In genomic region chr11:111726301-111726713, GRCh38 we compare ENCODE assay signal across 21 cellular contexts. TPM values are rescaled to one million over a fixed set of nuclear protein-coding genes. Genes with fewer than 3 reads are reported as not detected.
DNase-seq lines count a peak whose midpoint lies in the region; ATAC-seq, FAIRE-seq and TF ChIP-seq lines count a peak whose summit lies in the region.
"Had no signal": no experiment of that assay in that cellular context is flagged by ENCODE, and none has a peak within 500 bp of the region (broad histone marks: within the 10 kb centered on the region; RNA-seq: fewer than 3 reads in every experiment).

No MANE protein-coding gene starts in this region.

- no peak for ATAC-seq in K562
- ATAC-seq: HCT116 had no signal

- H3K36me3 ChIP-seq in K562 (ENCODE audit: control insufficient read depth, insufficient read depth, low read length) (peaks cover 54% of the 10 kb centered on the region; the same call in 2 of the 3 replicates), liver (ENCODE audit: control insufficient read depth in 4 of 4, insufficient read depth in 3 of 4, low read depth in 1 of 4, low read length in 3 of 4) (peaks cover 10 to 32% (median 30%) of the 10 kb centered on the region in 4 donors), subcutaneous abdominal adipose tissue (ENCODE audit: control insufficient read depth in 5 of 5, insufficient read depth in 5 of 5, low read length in 5 of 5) (peaks cover 21 to 71% (median 64%) of the 10 kb centered on the region in 5 donors)

- no peaks in the 10 kb centered on the region for H4K20me1 ChIP-seq in K562 (replicated peaks; ENCODE audit: control insufficient read depth, insufficient read depth, low read length)

- BruUV-seq in K562 (replicated peaks; lab: Mats Ljungman, UMichigan) = no TSS peak

- no peak for TF ChIP-seq EP300 in K562 (IDR thresholded peaks at IDR 0.05; ENCODE audit: low read length)

- H3K27ac ChIP-seq in K562 (ENCODE audit: extremely low read depth, low read depth, low read length) = no peak overlapping the region
- H3K27ac ChIP-seq in liver (ENCODE audit: low read depth in 1 of 2, low read length in 2 of 2) = peak overlapping the region; percentile 92 to 97
- peak overlapping the region; percentile 54 for H3K27ac ChIP-seq in subcutaneous abdominal adipose tissue (ENCODE audit: low read depth, low read length)
- H3K27ac ChIP-seq: GM23248, Peyer's patch, SJSA1 had no signal

- H3K4me1 ChIP-seq in K562 (replicated peaks in 1 of 2; ENCODE audit: control insufficient read depth in 2 of 2, insufficient read depth in 2 of 2, low read length in 2 of 2) (peaks cover 4 to 7% of the 10 kb centered on the region in 2 experiments; a peak in 4 of 5 replicates), liver (ENCODE audit: control insufficient read depth in 4 of 4, insufficient read depth in 4 of 4, low read length in 3 of 4) (peaks cover 4 to 57% (median 35%) of the 10 kb centered on the region in 4 donors), subcutaneous abdominal adipose tissue (ENCODE audit: control insufficient read depth in 5 of 5, insufficient read depth in 5 of 5, low read length in 5 of 5) (peaks cover 9 to 23% (median 21%) of the 10 kb centered on the region in 5 donors)

- no peak overlapping the region for H3K9ac ChIP-seq in K562 (ENCODE audit: insufficient read depth in 1 of 2, low read depth in 2 of 2, low read length in 2 of 2)
- H3K9ac ChIP-seq in liver (ENCODE audit: low read depth in 1 of 2, low read length in 2 of 2) = peak overlapping the region; percentile 75 to 93
- H3K9ac ChIP-seq in subcutaneous abdominal adipose tissue (ENCODE audit: low read length in 5 of 5) = no peak overlapping the region
- H3K9ac ChIP-seq: GM23248 had no signal

- peaks cover 2% of the 10 kb centered on the region for H3K36me3 Mint-ChIP-seq in activated naive CD8-positive, alpha-beta T cell treated with anti-CD3 and anti-CD28 coated beads for 36 hours

- no peaks in the 10 kb centered on the region for H3K9me1 ChIP-seq in K562 (ENCODE audit: control insufficient read depth, insufficient read depth, low read length)

- no peaks in the 10 kb centered on the region for H3K27me3 Mint-ChIP-seq in activated naive CD8-positive, alpha-beta T cell treated with anti-CD3 and anti-CD28 coated beads for 36 hours

- FAIRE-seq in HTR-8/SVneo (lab: Jason Lieb, UNC) (peak; percentile 84), K562 (lab: Jason Lieb, UNC) (peak; percentile 48)
- FAIRE-seq: A204.1, G401.6 had no signal

- POLR2A ChIA-PET in K562 (lab: Yijun Ruan, JAX) = interaction anchor here (0.5 to 0.6 kb wide), 3 partner anchors 13 to 67 kb away, joined by 3 read pairs; no protein-coding TSS in a partner anchor

- H3K9me3 ChIP-seq in K562 (replicated peaks; ENCODE audit: control insufficient read depth, insufficient read depth, low read depth, low read length) (no peaks in the 10 kb centered on the region), liver (ENCODE audit: control insufficient read depth in 4 of 4, low read length in 3 of 4) (no peaks in the 10 kb centered on the region), subcutaneous abdominal adipose tissue (ENCODE audit: control insufficient read depth in 5 of 5, low read length in 5 of 5) (no peaks in the 10 kb centered on the region)
- H3K9me3 ChIP-seq: BE2C, Peyer's patch, SJSA1 had no signal

- no peak overlapping the region for H2AFZ ChIP-seq in K562 (ENCODE audit: low read depth, low read length)
- H2AFZ ChIP-seq: GM23248 had no signal

- H3K79me2 ChIP-seq in K562 (ENCODE audit: control insufficient read depth, insufficient read depth, low read length) = no peaks in the 10 kb centered on the region

- WGBS in K562 (ENCODE audit: insufficient coverage, low coverage, missing lambda C conversion rate) = 93% methylated on average over 8 of the region's 9 CpGs
- 33% methylated on average over 9 of the region's 9 CpGs for WGBS in liver

- CTCF ChIA-PET in K562 (lab: Yijun Ruan, JAX; ENCODE audit: low intra/inter-chr PET ratio) = no interaction called here

- TF ChIP-seq RAD21 in K562 (CRISPR knock-in tag; conservative IDR thresholded peaks at IDR 0.05 in 1 of 2, IDR thresholded peaks at IDR 0.05 in 1 of 2) (no peak), liver (IDR thresholded peaks at IDR 0.05) (peak; percentile 65)

- H3K27me3 ChIP-seq in K562 (ENCODE audit: control insufficient read depth in 2 of 2, insufficient read depth in 2 of 2, low read length in 2 of 2) (no peaks in the 10 kb centered on the region), liver (ENCODE audit: control insufficient read depth in 4 of 4, insufficient read depth in 4 of 4, low read length in 3 of 4) (no peaks in the 10 kb centered on the region), subcutaneous abdominal adipose tissue (ENCODE audit: control insufficient read depth in 5 of 5, insufficient read depth in 4 of 5, low read length in 5 of 5) (no peaks in the 10 kb centered on the region)
- H3K27me3 ChIP-seq: BE2C, Peyer's patch, SJSA1 had no signal

- in situ Hi-C loops in K562 (cut with MboI) = no loop called here

- no peak overlapping the region for H3K4me3 ChIP-seq in K562
- peak overlapping the region in 2 of 3 donors; percentile 53 to 62 for H3K4me3 ChIP-seq in liver (ENCODE audit: low read depth in 1 of 3, low read length in 3 of 3)
- H3K4me3 ChIP-seq in subcutaneous abdominal adipose tissue (ENCODE audit: low read depth in 1 of 5, low read length in 5 of 5) = no peak overlapping the region
- H3K4me3 ChIP-seq: GM23248, Peyer's patch, SJSA1 had no signal

- H3K9me3 Mint-ChIP-seq in activated naive CD8-positive, alpha-beta T cell treated with anti-CD3 and anti-CD28 coated beads for 36 hours = no peaks in the 10 kb centered on the region
- H3K9me3 Mint-ChIP-seq: CD4-positive, CD25-positive, alpha-beta regulatory T cell had no signal

- DNase-seq in HTR-8/SVneo (ENCODE audit: insufficient read length, low spot score) (no peak), K562 (ENCODE audit: extremely low read depth in 1 of 4, low spot score in 3 of 4) (no peak), EL (no peak), SKM-1 (lab: John Stamatoyannopoulos, UW; ENCODE audit: unreplicated experiment) (no peak), NCI-H345 treated with DMSO at 0.1 percent for 48 hours (lab: John Stamatoyannopoulos, UW; ENCODE audit: unreplicated experiment) (no peak)
- DNase-seq in activated naive CD8-positive, alpha-beta T cell treated with anti-CD3 and anti-CD28 coated beads for 36 hours = no peak
- DNase-seq: BE2C; CD4-positive, CD25-positive, alpha-beta regulatory T cell; COR-L47; DMS 273 treated with DMSO at 0.1 percent for 48 hours; DND-41; GM23248; NCI-H1417 treated with DMSO at 0.1 percent for 48 hours; NCI-H2029; Peyer's patch had no signal

- H3K4me2 ChIP-seq in K562 (ENCODE audit: insufficient read depth, low read length) = no peak overlapping the region

- intact Hi-C loops in K562 (cut with micrococcal nuclease) = no loop called here

- no peak overlapping the region for H3K27ac Mint-ChIP-seq in activated naive CD8-positive, alpha-beta T cell treated with anti-CD3 and anti-CD28 coated beads for 36 hours

- no peaks in the 10 kb centered on the region for H3K4me1 Mint-ChIP-seq in activated naive CD8-positive, alpha-beta T cell treated with anti-CD3 and anti-CD28 coated beads for 36 hours
- H3K4me1 Mint-ChIP-seq: CD4-positive, CD25-positive, alpha-beta regulatory T cell had no signal

- TF ChIP-seq CTCF in K562 (IDR thresholded peaks at IDR 0.05 in 2 of 3, conservative IDR thresholded peaks at IDR 0.05 in 1 of 3; ENCODE audit: insufficient read depth in 2 of 3, low read depth in 1 of 3, low read length in 3 of 3) (no peak), liver (IDR thresholded peaks at IDR 0.05; ENCODE audit: low read depth, low read length, missing input control) (no peak)

- H3K4me3 Mint-ChIP-seq in activated naive CD8-positive, alpha-beta T cell treated with anti-CD3 and anti-CD28 coated beads for 36 hours = no peak overlapping the region
- H3K4me3 Mint-ChIP-seq: CD4-positive, CD25-positive, alpha-beta regulatory T cell had no signal

- TF ChIP-seq POLR2A in K562 (conservative IDR thresholded peaks at IDR 0.05) = no peak

TF ChIP-seq in K562, 482 proteins besides CTCF, POLR2A, EP300 and RAD21 (continues in another document):
- TF ChIP-seq TEAD4 (IDR thresholded peaks at IDR 0.05; ENCODE audit: low read length) (no peak), TEAD4 (CRISPR knock-in tag; IDR thresholded peaks at IDR 0.05; ENCODE audit: borderline replicate concordance) (no peak), HNRNPL (IDR thresholded peaks at IDR 0.05; ENCODE audit: low read depth, low read length) (no peak), TAF1 (IDR thresholded peaks at IDR 0.05; ENCODE audit: control insufficient read depth, extremely low read depth, insufficient read depth, low read length, severe bottlenecking) (no peak), ZNF830 (CRISPR knock-in tag; IDR thresholded peaks at IDR 0.05) (no peak)

TF ChIP-seq in liver, 16 proteins besides CTCF, POLR2A, EP300 and RAD21 (continues in another document):
- TF ChIP-seq YY1 (IDR thresholded peaks at IDR 0.05) (peak; percentile 88), TAF1 (conservative IDR thresholded peaks at IDR 0.05) (peak; percentile 86), JUND (IDR thresholded peaks at IDR 0.05) (peak; percentile 38 to 76), NR2F2 (IDR thresholded peaks at IDR 0.05) (peak; percentile 78), RXRA (IDR thresholded peaks at IDR 0.05) (peak; percentile 98 to 99), GABPA (IDR thresholded peaks at IDR 0.05 in 1 of 2, conservative IDR thresholded peaks at IDR 0.05 in 1 of 2) (no peak), FOXA2 (IDR thresholded peaks at IDR 0.05) (peak; percentile 99)

RNA-seq across cellular contexts. Expression of gene PPP2R1B, which starts 39.9 kb away (rescaled TPM):
- 46.5 and 64.1 TPM in 2 replicates for total RNA-seq in K562 (2011; cell fraction: chromatin; rRNA removed; ENCODE audit: low replicate concordance)
- 22.1 and 22.3 TPM in 2 replicates for total RNA-seq in K562 (2011; cell fraction: nucleolus; rRNA removed)
- total RNA-seq in K562 (2011; cell fraction: nucleoplasm; rRNA removed) = 33.6 and 43.7 TPM in 2 replicates
- total RNA-seq in K562 (2014; rRNA removed) = 24.6 and 32.1 TPM in 2 replicates
- 39.8 and 46.0 TPM in 2 replicates for total RNA-seq in K562 (2014; rRNA removed; fragmentation: Illumina TruSeq; extraction: Trizol)
- 25.1 and 30.4 TPM in 2 replicates for total RNA-seq in K562 (2015; rRNA removed; fragmentation: Illumina TruSeq; extraction: Trizol)
- 57.3 and 57.4 TPM in 2 replicates for total RNA-seq in K562 (2021)
- 33.4 and 48.4 TPM in 2 replicates for polyA plus RNA-seq in K562 (2011; rRNA removed)
- 23.5 and 28.5 TPM in 2 replicates for polyA plus RNA-seq in K562 (2011; cell fraction: cytosol; rRNA removed)
- polyA plus RNA-seq in K562 (2011; cell fraction: nucleus; rRNA removed) = 21.3 and 22.6 TPM in 2 replicates
- 16.8 and 30.6 TPM in 2 replicates for polyA plus RNA-seq in K562 (2012)
- 36.4 and 39.4 TPM in 2 replicates for polyA plus RNA-seq in K562 (2014; fragmentation: Illumina TruSeq; extraction: Trizol)
- 10 to 100 TPM; 50.9 to 68.5 TPM for polyA plus RNA-seq in K562 (2014; fragmentation: Nextera tagmentation; extraction: Ambion mirVana)
- 24.7 and 31.5 TPM in 2 replicates for polyA plus RNA-seq in K562 (2014; rRNA removed)
- polyA minus RNA-seq in K562 (2011; rRNA and poly(A)+ RNA removed) = 84.3 and 113 TPM in 2 replicates
- polyA minus RNA-seq in K562 (2011; cell fraction: cytosol; rRNA and poly(A)+ RNA removed) = 32.5 and 47.0 TPM in 2 replicates
- 19.3 and 31.8 TPM in 2 replicates for polyA minus RNA-seq in K562 (2011; cell fraction: nucleus; rRNA and poly(A)+ RNA removed)
- total RNA-seq in liver = 100 to 1,000 TPM in 1 of 2 donors, 10 to 100 TPM in 1; 50.1 to 316 TPM
- polyA plus RNA-seq in liver = 10 to 100 TPM; 33.2 to 55.0 TPM
- 10 to 100 TPM; 53.0 to 57.6 TPM for total RNA-seq in activated naive CD8-positive, alpha-beta T cell treated with anti-CD3 and anti-CD28 coated beads for 36 hours

Comparison
In these comparisons a context has a peak if more than half of its experiments do, and no peak if none do; other contexts are left out.
1. H3K4me3 ChIP-seq: peak in liver (2 of 3); none in K562 (single experiment) and subcutaneous abdominal adipose tissue (0 of 5).
2. H3K9ac ChIP-seq: peak in liver (2 of 2); none in K562 (0 of 2) and subcutaneous abdominal adipose tissue (0 of 5).